8 cellular contexts compared by ENCODE assay signal in genomic region chr6:27019651-27020552, GRCh38.
DNase-seq lines count a peak whose midpoint lies in the region; TF ChIP-seq lines count a peak whose summit lies in the region.

No MANE protein-coding gene starts in this region.

- peak; percentile 50 for DNase-seq in CD1c-positive myeloid dendritic cell (ENCODE audit: extremely low spot score)
- peak; percentile 78 for DNase-seq in GM20000 (ENCODE audit: low spot score)
- DNase-seq in NCI-H1436 (lab: John Stamatoyannopoulos, UW): peak; percentile 74
- peak in 58 of 61 donors; percentile 1 to 82 (median 59) for DNase-seq in caudate nucleus (lab: John Stamatoyannopoulos, UW)
- peak; percentile 90 for DNase-seq in inferior parietal cortex (ENCODE audit: extremely low spot score)
- DNase-seq in OCI-LY7 (ENCODE audit: low spot score): no peak

- intact Hi-C loops in OCI-LY7 (cut with micrococcal nuclease; ENCODE audit: unreplicated experiment): no loop called here

- no peaks in the 10 kb centered on the region for H3K27me3 ChIP-seq in skeletal muscle tissue (ENCODE audit: control insufficient read depth in 3 of 3, insufficient read depth in 3 of 3, low read length in 3 of 3)

- H3K9me2 ChIP-seq in OCI-LY7 (ENCODE audit: insufficient read depth, low read length): no peaks in the 10 kb centered on the region

- H3K79me2 ChIP-seq in OCI-LY7 (ENCODE audit: insufficient read depth, low read depth, low read length): no peaks in the 10 kb centered on the region

- H3K9me3 ChIP-seq in skeletal muscle tissue (ENCODE audit: control insufficient read depth in 3 of 3, low read length in 3 of 3) (peaks cover 0 to 5% (median 0%) of the 10 kb centered on the region in 3 donors), OCI-LY7 (ENCODE audit: low read length) (no peaks in the 10 kb centered on the region)

- H4K20me1 ChIP-seq in OCI-LY7 (ENCODE audit: insufficient read depth, low read length): no peaks in the 10 kb centered on the region

- H3K36me3 ChIP-seq in skeletal muscle tissue (ENCODE audit: control insufficient read depth in 3 of 3, insufficient read depth in 3 of 3, low read length in 3 of 3) (no peaks in the 10 kb centered on the region), OCI-LY7 (ENCODE audit: insufficient read depth, low read length) (no peaks in the 10 kb centered on the region)

- no TSS peak for BruUV-seq in OCI-LY7 (replicated peaks; lab: Mats Ljungman, UMichigan)

- H3K9ac ChIP-seq in skeletal muscle tissue (ENCODE audit: low read depth in 1 of 3, low read length in 3 of 3): peak overlapping the region; percentile 74 to 80 (median 78)

- H3K4me3 ChIP-seq in skeletal muscle tissue (ENCODE audit: low read length in 3 of 3): peak overlapping the region; percentile 84 to 85 (median 84)
- H3K4me3 ChIP-seq in OCI-LY7 (ENCODE audit: low read depth, low read length, poor library complexity, severe bottlenecking): no peak overlapping the region

- no peak overlapping the region for H3K4me2 ChIP-seq in OCI-LY7 (ENCODE audit: low read length)

- CTCF ChIA-PET in OCI-LY7 (lab: Charles Lee; ENCODE audit: unreplicated experiment): no interaction called here

- H3K27ac ChIP-seq in VCaP (peak overlapping the region; percentile 97), caudate nucleus (ENCODE audit: low read depth, low read length) (peak overlapping the region; percentile 74), skeletal muscle tissue (ENCODE audit: low read depth, low read length) (peak overlapping the region; percentile 84), OCI-LY7 (ENCODE audit: low read depth, low read length, poor library complexity, severe bottlenecking) (no peak overlapping the region)

- no peak overlapping the region for H2AFZ ChIP-seq in OCI-LY7 (ENCODE audit: low read length)

- H3K4me1 ChIP-seq in skeletal muscle tissue (ENCODE audit: control insufficient read depth in 3 of 3, insufficient read depth in 3 of 3, low read length in 3 of 3) (peaks cover 0 to 4% (median 2%) of the 10 kb centered on the region in 3 donors), OCI-LY7 (ENCODE audit: insufficient read depth, low read length, poor library complexity, severe bottlenecking) (no peaks in the 10 kb centered on the region)

- TF ChIP-seq CTCF in GM20000 (IDR thresholded peaks at IDR 0.05; ENCODE audit: extremely low read depth, missing control alignments) (no peak), VCaP (conservative IDR thresholded peaks at IDR 0.05) (no peak), OCI-LY7 (conservative IDR thresholded peaks at IDR 0.05; ENCODE audit: low read length) (no peak)

- POLR2A ChIA-PET in OCI-LY7 (lab: Charles Lee): no interaction called here
